Comparison of ENCODE assay signal across 26 cellular contexts in genomic region chr6:83314693-83315092, GRCh38.
"Had no signal": no experiment of that assay in that cellular context is flagged by ENCODE, and none has a peak within 500 bp of the region (broad histone marks: within the 10 kb centered on the region; RNA-seq: fewer than 3 reads in every experiment).

No MANE protein-coding gene starts in this region.

- H3K4me3 Mint-ChIP-seq: activated CD4-positive, alpha-beta memory T cell treated with anti-CD3 and anti-CD28 coated beads, Interleukin-2, amount 10 ng/mL, durations not matched to agents 7 days and 5 days; activated CD4-positive, alpha-beta T cell treated with anti-CD3 and anti-CD28 coated beads, Interleukin-2, amount 10 ng/mL, durations not matched to agents 7 days and 5 days; activated naive CD4-positive, alpha-beta T cell treated with anti-CD3 and anti-CD28 coated beads for 36 hours; activated naive CD4-positive, alpha-beta T cell treated with anti-CD3 and anti-CD28 coated beads, Interleukin-2, amount 50 U/mL, for 24 hours; activated naive CD8-positive, alpha-beta T cell treated with anti-CD3 and anti-CD28 coated beads for 36 hours; activated naive CD8-positive, alpha-beta T cell treated with anti-CD3 and anti-CD28 coated beads, Interleukin-2, amount 50 U/mL, for 24 hours; effector memory CD8-positive, alpha-beta T cell had no signal

- H3K27ac Mint-ChIP-seq: activated CD4-positive, alpha-beta memory T cell treated with anti-CD3 and anti-CD28 coated beads, Interleukin-2, amount 10 ng/mL, durations not matched to agents 7 days and 5 days; activated CD4-positive, alpha-beta T cell treated with anti-CD3 and anti-CD28 coated beads, Interleukin-2, amount 10 ng/mL, durations not matched to agents 7 days and 5 days; activated naive CD4-positive, alpha-beta T cell treated with anti-CD3 and anti-CD28 coated beads for 36 hours; activated naive CD4-positive, alpha-beta T cell treated with anti-CD3 and anti-CD28 coated beads, Interleukin-2, amount 50 U/mL, for 24 hours; activated naive CD8-positive, alpha-beta T cell treated with anti-CD3 and anti-CD28 coated beads for 36 hours; activated naive CD8-positive, alpha-beta T cell treated with anti-CD3 and anti-CD28 coated beads, Interleukin-2, amount 50 U/mL, for 24 hours; effector memory CD8-positive, alpha-beta T cell had no signal

- H3K9me3 Mint-ChIP-seq: activated CD4-positive, alpha-beta memory T cell treated with anti-CD3 and anti-CD28 coated beads, Interleukin-2, amount 10 ng/mL, durations not matched to agents 7 days and 5 days; activated CD4-positive, alpha-beta T cell treated with anti-CD3 and anti-CD28 coated beads, Interleukin-2, amount 10 ng/mL, durations not matched to agents 7 days and 5 days; activated naive CD4-positive, alpha-beta T cell treated with anti-CD3 and anti-CD28 coated beads for 36 hours; activated naive CD4-positive, alpha-beta T cell treated with anti-CD3 and anti-CD28 coated beads, Interleukin-2, amount 50 U/mL, for 24 hours; effector memory CD8-positive, alpha-beta T cell had no signal

- DNase-seq: activated CD4-positive, alpha-beta memory T cell treated with anti-CD3 and anti-CD28 coated beads, Interleukin-2, amount 10 ng/mL, durations not matched to agents 7 days and 5 days; activated CD4-positive, alpha-beta T cell treated with anti-CD3 and anti-CD28 coated beads for 4 hours; activated CD4-positive, alpha-beta T cell treated with anti-CD3 and anti-CD28 coated beads, Interleukin-2, amount 10 ng/mL, durations not matched to agents 7 days and 5 days; activated CD4-positive, alpha-beta T cell treated with anti-CD3 and anti-CD28 coated beads, Interleukin-2, amount 50 U/mL, for 4 hours; activated CD4-positive, CD25-positive, alpha-beta regulatory T cell; activated CD4-positive, CD25-positive, alpha-beta regulatory T cell treated with anti-CD3 and anti-CD28 coated beads, Interleukin-2, amount 50 U/mL, for 72 hours; activated effector memory CD4-positive, alpha-beta T cell treated with Interleukin-2 at 50 U/mL for 16 hours; activated naive CD4-positive, alpha-beta T cell treated with anti-CD3 and anti-CD28 coated beads for 36 hours; activated naive CD8-positive, alpha-beta T cell treated with anti-CD3 and anti-CD28 coated beads for 36 hours; activated naive CD8-positive, alpha-beta T cell treated with anti-CD3 and anti-CD28 coated beads, Interleukin-2, amount 50 U/mL, for 24 hours; activated T-cell treated with anti-CD3 and anti-CD28 coated beads, Interleukin-2, amount 50 U/mL, for 1 hour; activated T-cell treated with anti-CD3 and anti-CD28 coated beads, Interleukin-2, amount 50 U/mL, for 48 hours; adrenal gland; amygdala; aorta; body of pancreas; caudate nucleus; cortex of kidney; dermis blood vessel endothelial cell; effector CD4-positive, alpha-beta T cell; effector memory CD8-positive, alpha-beta T cell; erythroblast; foreskin keratinocyte; gastrocnemius medialis; glutamatergic neuron had no signal

- H3K4me1 Mint-ChIP-seq: activated naive CD4-positive, alpha-beta T cell treated with anti-CD3 and anti-CD28 coated beads, Interleukin-2, amount 50 U/mL, for 24 hours; activated naive CD8-positive, alpha-beta T cell treated with anti-CD3 and anti-CD28 coated beads for 36 hours had no signal

- H3K36me3 Mint-ChIP-seq: activated naive CD4-positive, alpha-beta T cell treated with anti-CD3 and anti-CD28 coated beads, Interleukin-2, amount 50 U/mL, for 24 hours; activated naive CD8-positive, alpha-beta T cell treated with anti-CD3 and anti-CD28 coated beads for 36 hours had no signal

- H3K27me3 Mint-ChIP-seq: effector memory CD8-positive, alpha-beta T cell had no signal

- ATAC-seq: body of pancreas, foreskin keratinocyte, gastrocnemius medialis had no signal
